In the genomic region with DNA sequence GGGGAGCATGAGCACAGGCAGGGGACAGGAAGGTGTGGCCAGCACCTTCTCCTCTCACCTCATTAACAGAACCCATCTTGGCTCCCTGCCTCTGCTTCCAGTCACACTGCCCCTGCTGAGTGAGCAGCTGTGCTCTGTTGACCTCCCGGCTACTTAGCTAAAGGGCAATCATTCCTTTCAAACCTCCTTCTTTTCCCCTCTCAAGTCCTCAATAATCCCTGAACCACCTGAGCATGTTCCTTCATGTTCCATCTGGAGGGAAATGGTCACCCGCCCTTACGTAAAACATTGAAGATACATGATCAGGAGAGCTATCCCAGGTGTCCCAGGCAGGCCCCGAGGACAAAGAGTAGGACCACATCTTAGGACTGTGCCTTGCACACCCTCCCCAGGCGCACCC, we compare ENCODE assay signal across 12 cellular contexts. TPM values are rescaled to one million over a fixed set of nuclear protein-coding genes. Genes with fewer than 3 reads are reported as not detected.
DNase-seq lines count a peak whose midpoint lies in the region; ATAC-seq and TF ChIP-seq lines count a peak whose summit lies in the region.
"Had no signal": no experiment of that assay in that cellular context is flagged by ENCODE, and none has a peak within 500 bp of the region (broad histone marks: within the 10 kb centered on the region; RNA-seq: fewer than 3 reads in every experiment).

No MANE protein-coding gene starts in this region.

- no peaks in the 10 kb centered on the region for H3K27me3 Mint-ChIP-seq in endodermal cell (ENCODE audit: insufficient read depth)

- H3K4me3 Mint-ChIP-seq in endodermal cell, result peak overlapping the region; percentile 9
- H3K4me3 Mint-ChIP-seq: nephron had no signal

- peaks cover 2% of the 10 kb centered on the region for H3K36me3 Mint-ChIP-seq in endodermal cell (ENCODE audit: low read depth)

- H3K36me3 ChIP-seq in endodermal cell (ENCODE audit: control insufficient read depth, insufficient read depth, low read length) (no peaks in the 10 kb centered on the region), skeletal muscle satellite cell (ENCODE audit: insufficient read depth, low read length) (no peaks in the 10 kb centered on the region)

- H3K4me1 ChIP-seq in endodermal cell (ENCODE audit: control insufficient read depth, insufficient read depth, low read length) (peaks cover 8% of the 10 kb centered on the region), skeletal muscle satellite cell (ENCODE audit: control insufficient read depth, insufficient read depth, low read length) (peaks cover 28% of the 10 kb centered on the region)

- ATAC-seq in GM19351 (IDR thresholded peaks at IDR 0.05; ENCODE audit: unreplicated experiment), result no peak
- no peak for ATAC-seq in HG03159 (IDR thresholded peaks at IDR 0.05; ENCODE audit: unreplicated experiment)

- peak overlapping the region; percentile 86 for H3K27ac Mint-ChIP-seq in endodermal cell
- H3K27ac Mint-ChIP-seq: nephron had no signal

- no peak overlapping the region for H3K9ac ChIP-seq in endodermal cell (ENCODE audit: extremely low read depth, low read length, poor library complexity, severe bottlenecking)
- H3K9ac ChIP-seq in skeletal muscle satellite cell (ENCODE audit: low read depth, low read length), result no peak overlapping the region
- H3K9ac ChIP-seq: SK-N-SH had no signal

- no peak overlapping the region for H3K4me3 ChIP-seq in endodermal cell (ENCODE audit: low read length)
- H3K4me3 ChIP-seq in skeletal muscle satellite cell (ENCODE audit: low read length), result no peak overlapping the region

- no peak for TF ChIP-seq CTCF in endodermal cell (conservative IDR thresholded peaks at IDR 0.05)

- H3K4me1 Mint-ChIP-seq in endodermal cell, result peaks cover 34% of the 10 kb centered on the region
- H3K4me1 Mint-ChIP-seq: nephron had no signal

- H3K27ac ChIP-seq in endodermal cell (ENCODE audit: low read depth, low read length), result no peak overlapping the region

- DNase-seq in activated CD8-positive, alpha-beta memory T cell treated with anti-CD3 and anti-CD28 coated beads, Interleukin-2, amount 50 U/mL, for 48 hours, result peak; percentile 28
- no peak for DNase-seq in activated CD8-positive, alpha-beta memory T cell treated with anti-CD3 and anti-CD28 coated beads, Interleukin-2, amount 50 U/mL, for 4 hours
- DNase-seq in NCI-H82 (lab: John Stamatoyannopoulos, UW), result peak; percentile 66
- peak; percentile 89 for DNase-seq in endodermal cell
- DNase-seq in stimulated activated CD4-positive, alpha-beta T cell treated with anti-CD3 and anti-CD28 coated beads, Interleukin-12 subunit alpha, Interleukin-12 subunit beta, amount 100 ng/mL, for 4 hours, result no peak
- DNase-seq: NCI-H510A treated with DMSO at 0.1 percent for 48 hours; SK-N-SH; stimulated activated CD8-positive, alpha-beta memory T cell treated with anti-CD3 and anti-CD28 coated beads, Interleukin-4, amount 100 ng/mL, for 48 hours had no signal

- H3K4me2 ChIP-seq in skeletal muscle satellite cell (ENCODE audit: low read length), result peak overlapping the region; percentile 22
- H3K4me2 ChIP-seq: SK-N-SH had no signal

- WGBS in endodermal cell (ENCODE audit: insufficient coverage in 1 of 2, insufficient read length in 1 of 2), 2 experiments, result 62 to 83% methylated on average over 3 to 5 of the region's 5 CpGs

- H3K27me3 ChIP-seq in endodermal cell (ENCODE audit: control insufficient read depth, insufficient read depth, low read length, poor library complexity, severe bottlenecking) (no peaks in the 10 kb centered on the region), skeletal muscle satellite cell (ENCODE audit: control insufficient read depth, insufficient read depth, low read length) (no peaks in the 10 kb centered on the region)

- no peaks in the 10 kb centered on the region for H3K9me3 ChIP-seq in endodermal cell (ENCODE audit: control insufficient read depth, low read length)
- no peaks in the 10 kb centered on the region for H3K9me3 ChIP-seq in skeletal muscle satellite cell (replicated peaks; ENCODE audit: low read length)
- H3K9me3 ChIP-seq: SK-N-SH had no signal

- no peaks in the 10 kb centered on the region for H3K9me3 Mint-ChIP-seq in endodermal cell
- H3K9me3 Mint-ChIP-seq: nephron had no signal

RNA-seq across cellular contexts. Expression of gene MRPS10, which starts 21.7 kb away (rescaled TPM):
- 10 to 100 TPM; 33.4 to 39.6 TPM for total RNA-seq in endodermal cell
- 24.1 TPM for polyA plus RNA-seq in endodermal cell (2013, experiment 1 of 2)
- polyA plus RNA-seq in endodermal cell (2013, experiment 2 of 2), result 24.6 TPM
- 49.1 and 57.8 TPM in 2 replicates for total RNA-seq in skeletal muscle satellite cell (2012; rRNA removed)

RNA-seq across cellular contexts. Expression of gene GUCA1B, which starts 44.6 kb away (rescaled TPM):
- total RNA-seq in endodermal cell, result 1 to 10 TPM in 1 of 2 donors, under 1 TPM in 1; 0.33 to 3.1 TPM
- 0.96 TPM for polyA plus RNA-seq in endodermal cell (2013, experiment 1 of 2)
- 0.83 TPM for polyA plus RNA-seq in endodermal cell (2013, experiment 2 of 2)
- total RNA-seq in skeletal muscle satellite cell (2012; rRNA removed), result 0.44 TPM in 1 of 2 replicates, not detected in the other

Comparison
In these comparisons a context has a peak if more than half of its experiments do, and no peak if none do; other contexts are left out.
1. DNase-seq: peak in activated CD8-positive, alpha-beta memory T cell treated with anti-CD3 and anti-CD28 coated beads, Interleukin-2, amount 50 U/mL, for 48 hours (single experiment), NCI-H82 (single experiment) and endodermal cell (single experiment); none in activated CD8-positive, alpha-beta memory T cell treated with anti-CD3 and anti-CD28 coated beads, Interleukin-2, amount 50 U/mL, for 4 hours (single experiment) and stimulated activated CD4-positive, alpha-beta T cell treated with anti-CD3 and anti-CD28 coated beads, Interleukin-12 subunit alpha, Interleukin-12 subunit beta, amount 100 ng/mL, for 4 hours (single experiment).